8 cellular contexts compared by ENCODE assay signal in genomic region chr4:75671802-75672421, GRCh38. TPM values are rescaled to one million over a fixed set of nuclear protein-coding genes. Genes with fewer than 3 reads are reported as not detected.
DNase-seq lines count a peak whose midpoint lies in the region; ATAC-seq and TF ChIP-seq lines count a peak whose summit lies in the region.

No MANE protein-coding gene starts in this region.

- H3K27ac ChIP-seq in CD4-positive, CD25-positive, alpha-beta regulatory T cell (ENCODE audit: insufficient read depth, low read length, poor library complexity, severe bottlenecking) = peak overlapping the region; percentile 98
- peak overlapping the region; percentile 91 for H3K27ac ChIP-seq in MM.1S (ENCODE audit: low read length)
- H3K27ac ChIP-seq in duodenal mucosa (ENCODE audit: low read depth, low read length) = peak overlapping the region; percentile 96
- peak overlapping the region; percentile 99 for H3K27ac ChIP-seq in neural cell (ENCODE audit: low read length)

- peak overlapping the region; percentile 97 for H3K9ac ChIP-seq in MM.1S (ENCODE audit: low read length)
- peak overlapping the region; percentile 98 to 99 for H3K9ac ChIP-seq in duodenal mucosa (ENCODE audit: low read depth in 1 of 2, low read length in 2 of 2)
- peak overlapping the region; percentile 98 for H3K9ac ChIP-seq in neural cell (ENCODE audit: low read length)

- peaks cover 0 to 2% (median 0%) of the 10 kb centered on the region in 7 donors for H3K9me3 Mint-ChIP-seq in CD4-positive, CD25-positive, alpha-beta regulatory T cell

- no peaks in the 10 kb centered on the region for H3K36me3 Mint-ChIP-seq in CD4-positive, CD25-positive, alpha-beta regulatory T cell

- H3K9me2 ChIP-seq in MM.1S (replicated peaks; ENCODE audit: insufficient read depth, low read length) (no peaks in the 10 kb centered on the region), neural cell (ENCODE audit: insufficient read depth, low read length) (no peaks in the 10 kb centered on the region)

- peaks cover 62% of the 10 kb centered on the region for H3K79me2 ChIP-seq in MM.1S (ENCODE audit: low read length)
- peaks cover 55% of the 10 kb centered on the region for H3K79me2 ChIP-seq in neural cell (replicated peaks; ENCODE audit: insufficient read depth, low read length)

- peak overlapping the region; percentile 87 for H3K4me2 ChIP-seq in MM.1S (ENCODE audit: low read depth, low read length)
- H3K4me2 ChIP-seq in neural cell (ENCODE audit: low read length) = peak overlapping the region; percentile 100

- H4K20me1 ChIP-seq in MM.1S (ENCODE audit: insufficient read depth, low read length) (peaks cover 40% of the 10 kb centered on the region), neural cell (ENCODE audit: insufficient read depth) (peaks cover 33% of the 10 kb centered on the region)

- no peaks in the 10 kb centered on the region for H3K36me3 ChIP-seq in CD4-positive, CD25-positive, alpha-beta regulatory T cell (ENCODE audit: control insufficient read depth, insufficient read depth, low read length)
- H3K36me3 ChIP-seq in MM.1S (replicated peaks; ENCODE audit: insufficient read depth, low read length) (no peaks in the 10 kb centered on the region), duodenal mucosa (ENCODE audit: control insufficient read depth in 1 of 2, insufficient read depth in 2 of 2, low read length in 2 of 2) (no peaks in the 10 kb centered on the region), neural cell (ENCODE audit: insufficient read depth, low read length) (no peaks in the 10 kb centered on the region)

- peak overlapping the region; percentile 97 for H3K4me3 ChIP-seq in CD4-positive, CD25-positive, alpha-beta regulatory T cell (ENCODE audit: low read depth, low read length)
- H3K4me3 ChIP-seq in MM.1S (ENCODE audit: low read length) = peak overlapping the region; percentile 99
- H3K4me3 ChIP-seq in duodenal mucosa (ENCODE audit: low read depth in 1 of 2, low read length in 2 of 2) = peak overlapping the region; percentile 93 to 98
- H3K4me3 ChIP-seq in neural cell (ENCODE audit: low read length) = peak overlapping the region; percentile 89

- H3F3A ChIP-seq in MM.1S (ENCODE audit: insufficient read depth, low read length) (peaks cover 15% of the 10 kb centered on the region), neural cell (ENCODE audit: insufficient read depth, low read length, poor library complexity, severe bottlenecking) (peaks cover 10% of the 10 kb centered on the region)

- no peaks in the 10 kb centered on the region for H3K9me3 ChIP-seq in CD4-positive, CD25-positive, alpha-beta regulatory T cell (ENCODE audit: control insufficient read depth in 2 of 2, low read length in 2 of 2)
- H3K9me3 ChIP-seq in MM.1S (replicated peaks; ENCODE audit: insufficient read depth, low read length) (no peaks in the 10 kb centered on the region), duodenal mucosa (ENCODE audit: control insufficient read depth in 1 of 2, low read length in 2 of 2) (no peaks in the 10 kb centered on the region), neural cell (ENCODE audit: low read length) (no peaks in the 10 kb centered on the region)

- peak overlapping the region; percentile 81; the same call in 1 of the 2 replicates for H2AFZ ChIP-seq in MM.1S (ENCODE audit: low read length)
- peak overlapping the region; percentile 61 for H2AFZ ChIP-seq in neural cell (ENCODE audit: low read depth, low read length)

- TF ChIP-seq EP300 in neural cell (conservative IDR thresholded peaks at IDR 0.05; ENCODE audit: poor library complexity, severe bottlenecking) = no peak

- peak in 1 of 3 donors; percentile 28 for DNase-seq in CD4-positive, CD25-positive, alpha-beta regulatory T cell
- DNase-seq in MM.1S = no peak
- no peak for DNase-seq in effector CD4-positive, alpha-beta T cell
- DNase-seq in stimulated activated CD4-positive, alpha-beta T cell treated with anti-CD3 and anti-CD28 coated beads, Interleukin-2, amount 100 ng/mL, for 24 hours = no peak
- no peak for DNase-seq in NCI-H187 treated with DMSO at 0.1 percent for 48 hours (lab: John Stamatoyannopoulos, UW)

- H3K27ac Mint-ChIP-seq in CD4-positive, CD25-positive, alpha-beta regulatory T cell = peak overlapping the region; percentile 98 to 100 (median 99)

- TF ChIP-seq CTCF in MM.1S (IDR thresholded peaks at IDR 0.05; ENCODE audit: low read length) = no peak
- TF ChIP-seq CTCF in neural cell (IDR thresholded peaks at IDR 0.05; ENCODE audit: poor library complexity, severe bottlenecking) = no peak

- H3K4me3 Mint-ChIP-seq in CD4-positive, CD25-positive, alpha-beta regulatory T cell = peak overlapping the region; percentile 93 to 99 (median 98)

- no peak for ATAC-seq in CD4-positive, CD25-positive, alpha-beta regulatory T cell (ENCODE audit: low read depth in 2 of 2)
- ATAC-seq in GM18909 (IDR thresholded peaks at IDR 0.05; ENCODE audit: poor library complexity, unreplicated experiment) = no peak

- H3K27me3 Mint-ChIP-seq in CD4-positive, CD25-positive, alpha-beta regulatory T cell = no peaks in the 10 kb centered on the region

- no peak for TF ChIP-seq RAD21 in neural cell (conservative IDR thresholded peaks at IDR 0.05)

- H3K4me1 Mint-ChIP-seq in CD4-positive, CD25-positive, alpha-beta regulatory T cell = peaks cover 41 to 65% (median 54%) of the 10 kb centered on the region in 4 donors

- peaks cover 59% of the 10 kb centered on the region for H3K4me1 ChIP-seq in CD4-positive, CD25-positive, alpha-beta regulatory T cell (ENCODE audit: control insufficient read depth, insufficient read depth, low read length, poor library complexity, severe bottlenecking)
- peaks cover 22% of the 10 kb centered on the region for H3K4me1 ChIP-seq in MM.1S (ENCODE audit: low read length)
- peaks cover 34 to 51% of the 10 kb centered on the region in 2 donors for H3K4me1 ChIP-seq in duodenal mucosa (ENCODE audit: control insufficient read depth in 1 of 2, insufficient read depth in 2 of 2, low read length in 2 of 2)

- no peaks in the 10 kb centered on the region for H3K27me3 ChIP-seq in CD4-positive, CD25-positive, alpha-beta regulatory T cell (ENCODE audit: control insufficient read depth, insufficient read depth, low read length)
- H3K27me3 ChIP-seq in MM.1S (replicated peaks; ENCODE audit: insufficient read depth, low read length) (no peaks in the 10 kb centered on the region), duodenal mucosa (ENCODE audit: control insufficient read depth in 1 of 2, insufficient read depth in 2 of 2, low read length in 2 of 2) (no peaks in the 10 kb centered on the region), neural cell (ENCODE audit: insufficient read depth, low read depth, low read length) (no peaks in the 10 kb centered on the region)

TF ChIP-seq in neural cell, 6 proteins besides CTCF, POLR2A, EP300 and RAD21:
- no peak for TF ChIP-seq EZH2 (IDR thresholded peaks at IDR 0.05; ENCODE audit: borderline replicate concordance, insufficient read depth, low read length, poor library complexity, severe bottlenecking)
- no peak for TF ChIP-seq TAF1 (IDR thresholded peaks at IDR 0.05; ENCODE audit: low read depth)
- no peak for TF ChIP-seq SMC3 (conservative IDR thresholded peaks at IDR 0.05; ENCODE audit: poor library complexity)
- no peak for TF ChIP-seq MXI1 (conservative IDR thresholded peaks at IDR 0.05; ENCODE audit: poor library complexity, severe bottlenecking)
- TF ChIP-seq REST (IDR thresholded peaks at IDR 0.05; ENCODE audit: borderline replicate concordance) = no peak
- no peak for TF ChIP-seq POLR2AphosphoS5 (IDR thresholded peaks at IDR 0.05)

RNA-seq across cellular contexts. Expression of gene G3BP2, which starts 1.3 kb away (rescaled TPM):
- 300 TPM for total RNA-seq in CD4-positive, CD25-positive, alpha-beta regulatory T cell
- polyA plus RNA-seq in CD4-positive, CD25-positive, alpha-beta regulatory T cell = 100 to 1,000 TPM; 101 to 126 (median 112) TPM
- 329 and 332 TPM in 2 replicates for polyA plus RNA-seq in neural cell
- polyA minus RNA-seq in neural cell = 546 and 583 TPM in 2 replicates

RNA-seq across cellular contexts. Expression of gene CDKL2, which starts 41.6 kb away (rescaled TPM):
- total RNA-seq in CD4-positive, CD25-positive, alpha-beta regulatory T cell = 0.30 TPM
- polyA plus RNA-seq in CD4-positive, CD25-positive, alpha-beta regulatory T cell = 1 to 10 TPM in 1 of 4 donors, under 1 TPM in 3; 0.07 to 1.1 (median 0.44) TPM
- polyA plus RNA-seq in neural cell = 25.7 and 28.4 TPM in 2 replicates
- polyA minus RNA-seq in neural cell = 43.8 and 47.7 TPM in 2 replicates

RNA-seq across cellular contexts. Expression of gene USO1, which starts 52.5 kb away (rescaled TPM):
- 23.8 TPM for total RNA-seq in CD4-positive, CD25-positive, alpha-beta regulatory T cell
- 10 to 100 TPM; 23.4 to 29.5 (median 26.2) TPM for polyA plus RNA-seq in CD4-positive, CD25-positive, alpha-beta regulatory T cell
- 37.6 and 40.0 TPM in 2 replicates for polyA plus RNA-seq in neural cell
- polyA minus RNA-seq in neural cell = 58.2 and 58.5 TPM in 2 replicates

Comparison
In these comparisons a context has a peak if more than half of its experiments do, and no peak if none do; other contexts are left out.
1. RNA of gene CDKL2, which starts 41.6 kb away (polyA plus RNA-seq): 25.7 to 28.4 TPM in neural cell; 0.07 to 1.1 TPM in CD4-positive, CD25-positive, alpha-beta regulatory T cell; every median in the first group is over 10 times any median in the second.
2. Peak in every context shown above with its lines, with median percentiles within 50 percentile points of each other: H3K27ac ChIP-seq, H3K4me3 ChIP-seq and H3K9ac ChIP-seq.